Comparison of ENCODE assay signal across 1 cellular context in the genomic region with DNA sequence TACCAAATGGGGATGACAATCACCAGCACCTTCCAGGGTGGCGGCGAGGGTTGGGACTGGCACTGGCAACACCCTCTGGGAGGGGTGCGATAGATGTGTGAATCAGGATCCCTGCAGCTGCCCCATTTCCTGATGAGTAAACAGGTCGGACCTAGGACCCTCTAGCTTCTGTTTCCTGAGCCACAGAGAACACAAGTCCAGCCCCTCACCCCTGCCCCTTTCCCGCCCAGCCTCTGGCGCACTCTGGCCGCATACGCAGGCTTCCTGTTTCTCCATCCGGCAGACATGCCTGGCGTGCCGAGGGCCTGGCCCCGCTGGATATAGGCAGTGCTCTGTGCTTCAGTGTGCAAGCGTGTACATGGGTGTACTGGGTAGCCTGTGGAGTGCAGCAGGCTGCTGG.
A peak's percentile ranks its signal among the peaks of the same experiment; 100 is the strongest.
TF ChIP-seq lines count a peak whose summit lies in the region.

No MANE protein-coding gene starts in this region.

TF ChIP-seq in IMR-90, 13 proteins besides CTCF, POLR2A, EP300 and RAD21:
- TF ChIP-seq MAZ (IDR thresholded peaks at IDR 0.05; ENCODE audit: borderline replicate concordance, low read depth, low read length) (peak; percentile 30; the same call in 1 of the 2 replicates), CHD1 (IDR thresholded peaks at IDR 0.05; ENCODE audit: low read depth, low read length) (no peak), BHLHE40 (IDR thresholded peaks at IDR 0.05; ENCODE audit: low read depth, low read length) (0 out of 2 replicates have a peak, but pooled peaks have one; percentile 8)
